ENCODE assay signal across 1 cellular context in genomic region chr14:22882529-22883190, GRCh38.
TF ChIP-seq lines count a peak whose summit lies in the region.

No MANE protein-coding gene starts in this region.

TF ChIP-seq in SK-N-SH treated with all-trans-retinoic acid at 6 μM for 48 hours, 23 proteins besides CTCF, POLR2A, EP300 and RAD21 (continued from another document):
- TF ChIP-seq TSHZ2 (CRISPR knock-in tag; IDR thresholded peaks at IDR 0.05) = no peak
- no peak for TF ChIP-seq PPARA (CRISPR knock-in tag; IDR thresholded peaks at IDR 0.05; ENCODE audit: borderline replicate concordance)
- TF ChIP-seq SNAI2 (CRISPR knock-in tag; IDR thresholded peaks at IDR 0.05) = no peak
- no peak for TF ChIP-seq TOX (CRISPR knock-in tag; IDR thresholded peaks at IDR 0.05; ENCODE audit: borderline replicate concordance)
- TF ChIP-seq BACH2 (CRISPR knock-in tag; IDR thresholded peaks at IDR 0.05; ENCODE audit: borderline replicate concordance) = no peak
- TF ChIP-seq CSDC2 (CRISPR knock-in tag; IDR thresholded peaks at IDR 0.05) = no peak
- TF ChIP-seq RARB (CRISPR knock-in tag; IDR thresholded peaks at IDR 0.05) = no peak
- TF ChIP-seq OSR1 (CRISPR knock-in tag; IDR thresholded peaks at IDR 0.05) = no peak
- TF ChIP-seq ZC3H10 (CRISPR knock-in tag; IDR thresholded peaks at IDR 0.05) = no peak
